Comparison of ENCODE assay signal across 1 cellular context in the genomic region with DNA sequence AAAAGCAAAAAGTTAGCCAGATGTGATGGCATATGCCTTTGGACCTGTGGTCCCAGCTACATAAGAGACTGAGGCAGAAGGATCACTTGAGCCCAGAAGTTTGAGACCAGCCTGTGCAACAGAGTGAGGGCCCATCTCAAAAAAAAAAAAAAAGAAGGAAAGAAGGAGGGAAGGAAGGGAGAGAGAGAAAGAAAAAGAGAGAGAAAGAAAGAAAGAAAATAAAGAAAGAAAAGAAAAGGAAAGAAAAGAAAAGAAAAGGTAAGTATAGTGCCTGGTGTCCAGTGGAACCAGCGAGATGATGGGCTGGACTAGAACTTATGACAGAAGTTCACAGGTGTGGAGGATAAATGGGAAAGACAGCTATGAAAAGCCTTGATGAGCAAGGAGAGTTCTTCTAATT.
TF ChIP-seq lines count a peak whose summit lies in the region.

No MANE protein-coding gene starts in this region.

TF ChIP-seq in GM23338, 12 proteins besides CTCF, POLR2A, EP300 and RAD21 (continued from another document):
- TF ChIP-seq CREB1 (CRISPR knock-in tag; IDR thresholded peaks at IDR 0.05; ENCODE audit: low read depth) (no peak), POLR2AphosphoS5 (IDR thresholded peaks at IDR 0.05; ENCODE audit: low read depth) (no peak), STAT1 (IDR thresholded peaks at IDR 0.05; ENCODE audit: unreplicated experiment) (no peak), EZH2 (IDR thresholded peaks at IDR 0.05; ENCODE audit: low read depth, unreplicated experiment) (no peak), EZH2phosphoT487 (IDR thresholded peaks at IDR 0.05; ENCODE audit: unreplicated experiment) (no peak), JUNB (IDR thresholded peaks at IDR 0.05; ENCODE audit: unreplicated experiment) (no peak)
- TF ChIP-seq, protein P1, sequence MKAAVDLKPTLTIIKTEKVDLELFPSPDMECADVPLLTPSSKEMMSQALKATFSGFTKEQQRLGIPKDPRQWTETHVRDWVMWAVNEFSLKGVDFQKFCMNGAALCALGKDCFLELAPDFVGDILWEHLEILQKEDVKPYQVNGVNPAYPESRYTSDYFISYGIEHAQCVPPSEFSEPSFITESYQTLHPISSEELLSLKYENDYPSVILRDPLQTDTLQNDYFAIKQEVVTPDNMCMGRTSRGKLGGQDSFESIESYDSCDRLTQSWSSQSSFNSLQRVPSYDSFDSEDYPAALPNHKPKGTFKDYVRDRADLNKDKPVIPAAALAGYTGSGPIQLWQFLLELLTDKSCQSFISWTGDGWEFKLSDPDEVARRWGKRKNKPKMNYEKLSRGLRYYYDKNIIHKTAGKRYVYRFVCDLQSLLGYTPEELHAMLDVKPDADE (IDR thresholded peaks at IDR 0.05): no peak
- TF ChIP-seq, protein P2, sequence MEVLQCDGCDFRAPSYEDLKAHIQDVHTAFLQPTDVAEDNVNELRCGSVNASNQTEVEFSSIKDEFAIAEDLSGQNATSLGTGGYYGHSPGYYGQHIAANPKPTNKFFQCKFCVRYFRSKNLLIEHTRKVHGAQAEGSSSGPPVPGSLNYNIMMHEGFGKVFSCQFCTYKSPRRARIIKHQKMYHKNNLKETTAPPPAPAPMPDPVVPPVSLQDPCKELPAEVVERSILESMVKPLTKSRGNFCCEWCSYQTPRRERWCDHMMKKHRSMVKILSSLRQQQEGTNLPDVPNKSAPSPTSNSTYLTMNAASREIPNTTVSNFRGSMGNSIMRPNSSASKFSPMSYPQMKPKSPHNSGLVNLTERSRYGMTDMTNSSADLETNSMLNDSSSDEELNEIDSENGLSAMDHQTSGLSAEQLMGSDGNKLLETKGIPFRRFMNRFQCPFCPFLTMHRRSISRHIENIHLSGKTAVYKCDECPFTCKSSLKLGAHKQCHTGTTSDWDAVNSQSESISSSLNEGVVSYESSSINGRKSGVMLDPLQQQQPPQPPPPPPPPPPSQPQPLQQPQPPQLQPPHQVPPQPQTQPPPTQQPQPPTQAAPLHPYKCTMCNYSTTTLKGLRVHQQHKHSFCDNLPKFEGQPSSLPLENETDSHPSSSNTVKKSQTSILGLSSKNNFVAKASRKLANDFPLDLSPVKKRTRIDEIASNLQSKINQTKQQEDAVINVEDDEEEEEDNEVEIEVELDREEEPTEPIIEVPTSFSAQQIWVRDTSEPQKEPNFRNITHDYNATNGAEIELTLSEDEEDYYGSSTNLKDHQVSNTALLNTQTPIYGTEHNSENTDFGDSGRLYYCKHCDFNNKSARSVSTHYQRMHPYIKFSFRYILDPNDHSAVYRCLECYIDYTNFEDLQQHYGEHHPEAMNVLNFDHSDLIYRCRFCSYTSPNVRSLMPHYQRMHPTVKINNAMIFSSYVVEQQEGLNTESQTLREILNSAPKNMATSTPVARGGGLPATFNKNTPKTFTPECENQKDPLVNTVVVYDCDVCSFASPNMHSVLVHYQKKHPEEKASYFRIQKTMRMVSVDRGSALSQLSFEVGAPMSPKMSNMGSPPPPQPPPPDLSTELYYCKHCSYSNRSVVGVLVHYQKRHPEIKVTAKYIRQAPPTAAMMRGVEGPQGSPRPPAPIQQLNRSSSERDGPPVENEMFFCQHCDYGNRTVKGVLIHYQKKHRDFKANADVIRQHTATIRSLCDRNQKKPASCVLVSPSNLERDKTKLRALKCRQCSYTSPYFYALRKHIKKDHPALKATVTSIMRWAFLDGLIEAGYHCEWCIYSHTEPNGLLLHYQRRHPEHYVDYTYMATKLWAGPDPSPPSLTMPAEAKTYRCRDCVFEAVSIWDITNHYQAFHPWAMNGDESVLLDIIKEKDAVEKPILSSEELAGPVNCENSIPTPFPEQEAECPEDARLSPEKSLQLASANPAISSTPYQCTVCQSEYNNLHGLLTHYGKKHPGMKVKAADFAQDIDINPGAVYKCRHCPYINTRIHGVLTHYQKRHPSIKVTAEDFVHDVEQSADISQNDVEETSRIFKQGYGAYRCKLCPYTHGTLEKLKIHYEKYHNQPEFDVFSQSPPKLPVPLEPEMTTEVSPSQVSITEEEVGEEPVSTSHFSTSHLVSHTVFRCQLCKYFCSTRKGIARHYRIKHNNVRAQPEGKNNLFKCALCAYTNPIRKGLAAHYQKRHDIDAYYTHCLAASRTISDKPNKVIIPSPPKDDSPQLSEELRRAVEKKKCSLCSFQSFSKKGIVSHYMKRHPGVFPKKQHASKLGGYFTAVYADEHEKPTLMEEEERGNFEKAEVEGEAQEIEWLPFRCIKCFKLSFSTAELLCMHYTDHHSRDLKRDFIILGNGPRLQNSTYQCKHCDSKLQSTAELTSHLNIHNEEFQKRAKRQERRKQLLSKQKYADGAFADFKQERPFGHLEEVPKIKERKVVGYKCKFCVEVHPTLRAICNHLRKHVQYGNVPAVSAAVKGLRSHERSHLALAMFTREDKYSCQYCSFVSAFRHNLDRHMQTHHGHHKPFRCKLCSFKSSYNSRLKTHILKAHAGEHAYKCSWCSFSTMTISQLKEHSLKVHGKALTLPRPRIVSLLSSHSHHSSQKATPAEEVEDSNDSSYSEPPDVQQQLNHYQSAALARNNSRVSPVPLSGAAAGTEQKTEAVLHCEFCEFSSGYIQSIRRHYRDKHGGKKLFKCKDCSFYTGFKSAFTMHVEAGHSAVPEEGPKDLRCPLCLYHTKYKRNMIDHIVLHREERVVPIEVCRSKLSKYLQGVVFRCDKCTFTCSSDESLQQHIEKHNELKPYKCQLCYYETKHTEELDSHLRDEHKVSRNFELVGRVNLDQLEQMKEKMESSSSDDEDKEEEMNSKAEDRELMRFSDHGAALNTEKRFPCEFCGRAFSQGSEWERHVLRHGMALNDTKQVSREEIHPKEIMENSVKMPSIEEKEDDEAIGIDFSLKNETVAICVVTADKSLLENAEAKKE (CRISPR knock-in tag; IDR thresholded peaks at IDR 0.05): no peak
